In the genomic region with DNA sequence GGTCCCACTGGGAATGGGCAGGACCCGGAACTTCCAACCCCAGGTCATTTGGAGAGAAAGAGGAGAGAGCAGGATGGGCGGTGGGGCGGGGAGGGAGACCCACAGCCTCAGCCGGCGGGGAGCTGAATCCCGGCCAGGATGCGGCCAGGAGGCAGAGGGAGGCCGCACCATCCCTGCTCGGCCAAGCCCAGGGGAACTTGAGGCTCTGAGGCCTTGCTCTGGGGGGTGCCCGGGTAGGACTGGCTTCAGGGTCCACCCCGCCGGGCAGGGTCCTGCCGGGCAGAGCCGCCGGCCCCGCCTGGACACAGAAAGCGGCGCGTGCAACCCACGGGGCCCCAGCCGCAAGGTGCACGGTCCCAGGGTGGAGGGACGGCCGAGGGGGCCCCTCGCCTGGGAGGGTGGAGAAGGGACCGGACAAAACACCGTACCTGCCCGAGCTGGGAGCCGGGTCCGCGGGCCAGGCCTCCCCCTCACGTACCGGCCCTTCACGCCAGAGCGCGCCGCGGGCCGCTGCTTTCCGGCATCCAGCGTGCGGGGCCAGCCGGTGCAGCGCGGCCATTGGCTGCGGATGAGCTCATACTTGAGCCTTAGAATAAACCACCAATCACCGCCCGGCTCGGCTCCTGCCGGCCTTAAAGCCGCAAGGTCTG, we compare ENCODE assay signal across 1 cellular context.
TF ChIP-seq lines count a peak whose summit lies in the region.

A gene with protein sequence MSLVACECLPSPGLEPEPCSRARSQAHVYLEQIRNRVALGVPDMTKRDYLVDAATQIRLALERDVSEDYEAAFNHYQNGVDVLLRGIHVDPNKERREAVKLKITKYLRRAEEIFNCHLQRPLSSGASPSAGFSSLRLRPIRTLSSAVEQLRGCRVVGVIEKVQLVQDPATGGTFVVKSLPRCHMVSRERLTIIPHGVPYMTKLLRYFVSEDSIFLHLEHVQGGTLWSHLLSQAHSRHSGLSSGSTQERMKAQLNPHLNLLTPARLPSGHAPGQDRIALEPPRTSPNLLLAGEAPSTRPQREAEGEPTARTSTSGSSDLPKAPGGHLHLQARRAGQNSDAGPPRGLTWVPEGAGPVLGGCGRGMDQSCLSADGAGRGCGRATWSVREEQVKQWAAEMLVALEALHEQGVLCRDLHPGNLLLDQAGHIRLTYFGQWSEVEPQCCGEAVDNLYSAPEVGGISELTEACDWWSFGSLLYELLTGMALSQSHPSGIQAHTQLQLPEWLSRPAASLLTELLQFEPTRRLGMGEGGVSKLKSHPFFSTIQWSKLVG (minus strand): TSS at position 509 of the 650 bp plus-strand sequence. CDS start 1,719 bp downstream, outside the sequence.

TF ChIP-seq in HEK293, 187 proteins besides CTCF, POLR2A, EP300 and RAD21 (continued from another document and continues in another):
- TF ChIP-seq, protein P1, sequence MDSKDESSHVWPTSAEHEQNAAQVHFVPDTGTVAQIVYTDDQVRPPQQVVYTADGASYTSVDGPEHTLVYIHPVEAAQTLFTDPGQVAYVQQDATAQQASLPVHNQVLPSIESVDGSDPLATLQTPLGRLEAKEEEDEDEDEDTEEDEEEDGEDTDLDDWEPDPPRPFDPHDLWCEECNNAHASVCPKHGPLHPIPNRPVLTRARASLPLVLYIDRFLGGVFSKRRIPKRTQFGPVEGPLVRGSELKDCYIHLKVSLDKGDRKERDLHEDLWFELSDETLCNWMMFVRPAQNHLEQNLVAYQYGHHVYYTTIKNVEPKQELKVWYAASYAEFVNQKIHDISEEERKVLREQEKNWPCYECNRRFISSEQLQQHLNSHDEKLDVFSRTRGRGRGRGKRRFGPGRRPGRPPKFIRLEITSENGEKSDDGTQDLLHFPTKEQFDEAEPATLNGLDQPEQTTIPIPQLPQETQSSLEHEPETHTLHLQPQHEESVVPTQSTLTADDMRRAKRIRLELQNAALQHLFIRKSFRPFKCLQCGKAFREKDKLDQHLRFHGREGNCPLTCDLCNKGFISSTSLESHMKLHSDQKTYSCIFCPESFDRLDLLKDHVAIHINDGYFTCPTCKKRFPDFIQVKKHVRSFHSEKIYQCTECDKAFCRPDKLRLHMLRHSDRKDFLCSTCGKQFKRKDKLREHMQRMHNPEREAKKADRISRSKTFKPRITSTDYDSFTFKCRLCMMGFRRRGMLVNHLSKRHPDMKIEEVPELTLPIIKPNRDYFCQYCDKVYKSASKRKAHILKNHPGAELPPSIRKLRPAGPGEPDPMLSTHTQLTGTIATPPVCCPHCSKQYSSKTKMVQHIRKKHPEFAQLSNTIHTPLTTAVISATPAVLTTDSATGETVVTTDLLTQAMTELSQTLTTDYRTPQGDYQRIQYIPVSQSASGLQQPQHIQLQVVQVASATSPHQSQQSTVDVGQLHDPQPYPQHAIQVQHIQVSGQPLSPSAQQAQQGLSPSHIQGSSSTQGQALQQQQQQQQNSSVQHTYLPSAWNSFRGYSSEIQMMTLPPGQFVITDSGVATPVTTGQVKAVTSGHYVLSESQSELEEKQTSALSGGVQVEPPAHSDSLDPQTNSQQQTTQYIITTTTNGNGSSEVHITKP (tag by site-specific recombination; IDR thresholded peaks at IDR 0.05) = peak; percentile 41
- TF ChIP-seq ZNF600 (tag by site-specific recombination; IDR thresholded peaks at IDR 0.05) (peak; percentile 41; the same call in 1 of the 2 replicates), ZNF544 (tag by site-specific recombination; IDR thresholded peaks at IDR 0.05) (no peak), ZNF19 (tag by site-specific recombination; IDR thresholded peaks at IDR 0.05; ENCODE audit: low read depth) (no peak), ZNF302 (tag by site-specific recombination; IDR thresholded peaks at IDR 0.05; ENCODE audit: low read depth) (no peak), FEZF1 (tag by site-specific recombination; IDR thresholded peaks at IDR 0.05) (no peak), ZSCAN30 (tag by site-specific recombination; IDR thresholded peaks at IDR 0.05) (0 out of 2 replicates have a peak, but pooled peaks have one; percentile 34), GLIS2 (tag by site-specific recombination; IDR thresholded peaks at IDR 0.05) (0 out of 2 replicates have a peak, but pooled peaks have one; percentile 21), ZNF501 (tag by site-specific recombination; IDR thresholded peaks at IDR 0.05) (0 out of 2 replicates have a peak, but pooled peaks have one; percentile 27), ZNF658 (tag by site-specific recombination; IDR thresholded peaks at IDR 0.05) (no peak), ZNF138 (tag by site-specific recombination; IDR thresholded peaks at IDR 0.05; ENCODE audit: borderline replicate concordance) (no peak), ZNF426 (tag by site-specific recombination; IDR thresholded peaks at IDR 0.05) (no peak), SP3 (tag by site-specific recombination; IDR thresholded peaks at IDR 0.05) (peak; percentile 24; the same call in 1 of the 2 replicates), GLIS1 (tag by site-specific recombination; IDR thresholded peaks at IDR 0.05) (no peak), ZNF548 (tag by site-specific recombination; IDR thresholded peaks at IDR 0.05) (no peak), KLF1 (tag by site-specific recombination; IDR thresholded peaks at IDR 0.05) (0 out of 2 replicates have a peak, but pooled peaks have one; percentile 10), ZNF530 (tag by site-specific recombination; IDR thresholded peaks at IDR 0.05; ENCODE audit: low read depth) (no peak), HOXC10 (CRISPR knock-in tag; IDR thresholded peaks at IDR 0.05) (no peak), ZIC2 (tag by site-specific recombination; IDR thresholded peaks at IDR 0.05) (peak; percentile 86), ZEB2 (tag by site-specific recombination; IDR thresholded peaks at IDR 0.05) (peak; percentile 56; the same call in 1 of the 2 replicates), ZNF292 (tag by site-specific recombination; IDR thresholded peaks at IDR 0.05; ENCODE audit: borderline replicate concordance, low read depth) (no peak), SP7 (tag by site-specific recombination; IDR thresholded peaks at IDR 0.05) (peak; percentile 51; the same call in 1 of the 2 replicates), IKZF3 (tag by site-specific recombination; IDR thresholded peaks at IDR 0.05) (no peak), ZBTB48 (tag by site-specific recombination; IDR thresholded peaks at IDR 0.05) (no peak), ZNF274 (IDR thresholded peaks at IDR 0.05; ENCODE audit: low read length) (no peak), ZNF274 (tag by site-specific recombination; IDR thresholded peaks at IDR 0.05; ENCODE audit: borderline replicate concordance) (no peak), ZNF16 (tag by site-specific recombination; IDR thresholded peaks at IDR 0.05; ENCODE audit: low read depth) (no peak), EGR2 (tag by site-specific recombination; IDR thresholded peaks at IDR 0.05; ENCODE audit: low read depth) (no peak), ZXDB (tag by site-specific recombination; IDR thresholded peaks at IDR 0.05) (peak; percentile 39; the same call in 1 of the 2 replicates), KLF7 (tag by site-specific recombination; IDR thresholded peaks at IDR 0.05; ENCODE audit: borderline replicate concordance) (no peak), KLF9 (tag by site-specific recombination; IDR thresholded peaks at IDR 0.05; ENCODE audit: low read depth) (peak; percentile 34; the same call in 1 of the 2 replicates), ZNF112 (tag by site-specific recombination; IDR thresholded peaks at IDR 0.05) (no peak), ZNF223 (tag by site-specific recombination; IDR thresholded peaks at IDR 0.05) (no peak), GLI2 (tag by site-specific recombination; IDR thresholded peaks at IDR 0.05; ENCODE audit: borderline replicate concordance, low read depth) (no peak), ZNF48 (tag by site-specific recombination; IDR thresholded peaks at IDR 0.05) (no peak), ZNF341 (tag by site-specific recombination; IDR thresholded peaks at IDR 0.05; ENCODE audit: low read depth) (no peak), ZNF514 (tag by site-specific recombination; IDR thresholded peaks at IDR 0.05) (no peak), ZNF311 (tag by site-specific recombination; IDR thresholded peaks at IDR 0.05; ENCODE audit: borderline replicate concordance) (no peak)
- TF ChIP-seq, protein P2, sequence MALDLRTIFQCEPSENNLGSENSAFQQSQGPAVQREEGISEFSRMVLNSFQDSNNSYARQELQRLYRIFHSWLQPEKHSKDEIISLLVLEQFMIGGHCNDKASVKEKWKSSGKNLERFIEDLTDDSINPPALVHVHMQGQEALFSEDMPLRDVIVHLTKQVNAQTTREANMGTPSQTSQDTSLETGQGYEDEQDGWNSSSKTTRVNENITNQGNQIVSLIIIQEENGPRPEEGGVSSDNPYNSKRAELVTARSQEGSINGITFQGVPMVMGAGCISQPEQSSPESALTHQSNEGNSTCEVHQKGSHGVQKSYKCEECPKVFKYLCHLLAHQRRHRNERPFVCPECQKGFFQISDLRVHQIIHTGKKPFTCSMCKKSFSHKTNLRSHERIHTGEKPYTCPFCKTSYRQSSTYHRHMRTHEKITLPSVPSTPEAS (tag by site-specific recombination; IDR thresholded peaks at IDR 0.05) = 0 out of 2 replicates have a peak, but pooled peaks have one; percentile 11
- TF ChIP-seq, protein P3, sequence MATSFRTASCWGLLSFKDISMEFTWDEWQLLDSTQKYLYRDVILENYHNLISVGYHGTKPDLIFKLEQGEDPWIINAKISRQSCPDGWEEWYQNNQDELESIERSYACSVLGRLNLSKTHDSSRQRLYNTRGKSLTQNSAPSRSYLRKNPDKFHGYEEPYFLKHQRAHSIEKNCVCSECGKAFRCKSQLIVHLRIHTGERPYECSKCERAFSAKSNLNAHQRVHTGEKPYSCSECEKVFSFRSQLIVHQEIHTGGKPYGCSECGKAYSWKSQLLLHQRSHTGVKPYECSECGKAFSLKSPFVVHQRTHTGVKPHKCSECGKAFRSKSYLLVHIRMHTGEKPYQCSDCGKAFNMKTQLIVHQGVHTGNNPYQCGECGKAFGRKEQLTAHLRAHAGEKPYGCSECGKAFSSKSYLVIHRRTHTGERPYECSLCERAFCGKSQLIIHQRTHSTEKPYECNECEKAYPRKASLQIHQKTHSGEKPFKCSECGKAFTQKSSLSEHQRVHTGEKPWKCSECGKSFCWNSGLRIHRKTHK (tag by site-specific recombination; IDR thresholded peaks at IDR 0.05) = no peak
- TF ChIP-seq, protein P4, sequence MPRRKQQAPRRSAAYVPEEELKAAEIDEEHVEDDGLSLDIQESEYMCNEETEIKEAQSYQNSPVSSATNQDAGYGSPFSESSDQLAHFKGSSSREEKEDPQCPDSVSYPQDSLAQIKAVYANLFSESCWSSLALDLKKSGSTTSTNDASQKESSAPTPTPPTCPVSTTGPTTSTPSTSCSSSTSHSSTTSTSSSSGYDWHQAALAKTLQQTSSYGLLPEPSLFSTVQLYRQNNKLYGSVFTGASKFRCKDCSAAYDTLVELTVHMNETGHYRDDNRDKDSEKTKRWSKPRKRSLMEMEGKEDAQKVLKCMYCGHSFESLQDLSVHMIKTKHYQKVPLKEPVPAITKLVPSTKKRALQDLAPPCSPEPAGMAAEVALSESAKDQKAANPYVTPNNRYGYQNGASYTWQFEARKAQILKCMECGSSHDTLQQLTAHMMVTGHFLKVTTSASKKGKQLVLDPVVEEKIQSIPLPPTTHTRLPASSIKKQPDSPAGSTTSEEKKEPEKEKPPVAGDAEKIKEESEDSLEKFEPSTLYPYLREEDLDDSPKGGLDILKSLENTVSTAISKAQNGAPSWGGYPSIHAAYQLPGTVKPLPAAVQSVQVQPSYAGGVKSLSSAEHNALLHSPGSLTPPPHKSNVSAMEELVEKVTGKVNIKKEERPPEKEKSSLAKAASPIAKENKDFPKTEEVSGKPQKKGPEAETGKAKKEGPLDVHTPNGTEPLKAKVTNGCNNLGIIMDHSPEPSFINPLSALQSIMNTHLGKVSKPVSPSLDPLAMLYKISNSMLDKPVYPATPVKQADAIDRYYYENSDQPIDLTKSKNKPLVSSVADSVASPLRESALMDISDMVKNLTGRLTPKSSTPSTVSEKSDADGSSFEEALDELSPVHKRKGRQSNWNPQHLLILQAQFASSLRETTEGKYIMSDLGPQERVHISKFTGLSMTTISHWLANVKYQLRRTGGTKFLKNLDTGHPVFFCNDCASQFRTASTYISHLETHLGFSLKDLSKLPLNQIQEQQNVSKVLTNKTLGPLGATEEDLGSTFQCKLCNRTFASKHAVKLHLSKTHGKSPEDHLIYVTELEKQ (tag by site-specific recombination; IDR thresholded peaks at IDR 0.05; ENCODE audit: borderline replicate concordance) = no peak
- TF ChIP-seq, protein P5, sequence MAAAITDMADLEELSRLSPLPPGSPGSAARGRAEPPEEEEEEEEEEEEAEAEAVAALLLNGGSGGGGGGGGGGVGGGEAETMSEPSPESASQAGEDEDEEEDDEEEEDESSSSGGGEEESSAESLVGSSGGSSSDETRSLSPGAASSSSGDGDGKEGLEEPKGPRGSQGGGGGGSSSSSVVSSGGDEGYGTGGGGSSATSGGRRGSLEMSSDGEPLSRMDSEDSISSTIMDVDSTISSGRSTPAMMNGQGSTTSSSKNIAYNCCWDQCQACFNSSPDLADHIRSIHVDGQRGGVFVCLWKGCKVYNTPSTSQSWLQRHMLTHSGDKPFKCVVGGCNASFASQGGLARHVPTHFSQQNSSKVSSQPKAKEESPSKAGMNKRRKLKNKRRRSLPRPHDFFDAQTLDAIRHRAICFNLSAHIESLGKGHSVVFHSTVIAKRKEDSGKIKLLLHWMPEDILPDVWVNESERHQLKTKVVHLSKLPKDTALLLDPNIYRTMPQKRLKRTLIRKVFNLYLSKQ (tag by site-specific recombination; IDR thresholded peaks at IDR 0.05; ENCODE audit: borderline replicate concordance) = no peak
- TF ChIP-seq, protein P6, sequence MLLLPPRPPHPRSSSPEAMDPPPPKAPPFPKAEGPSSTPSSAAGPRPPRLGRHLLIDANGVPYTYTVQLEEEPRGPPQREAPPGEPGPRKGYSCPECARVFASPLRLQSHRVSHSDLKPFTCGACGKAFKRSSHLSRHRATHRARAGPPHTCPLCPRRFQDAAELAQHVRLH (tag by site-specific recombination; IDR thresholded peaks at IDR 0.05) = no peak
- TF ChIP-seq, protein P7, sequence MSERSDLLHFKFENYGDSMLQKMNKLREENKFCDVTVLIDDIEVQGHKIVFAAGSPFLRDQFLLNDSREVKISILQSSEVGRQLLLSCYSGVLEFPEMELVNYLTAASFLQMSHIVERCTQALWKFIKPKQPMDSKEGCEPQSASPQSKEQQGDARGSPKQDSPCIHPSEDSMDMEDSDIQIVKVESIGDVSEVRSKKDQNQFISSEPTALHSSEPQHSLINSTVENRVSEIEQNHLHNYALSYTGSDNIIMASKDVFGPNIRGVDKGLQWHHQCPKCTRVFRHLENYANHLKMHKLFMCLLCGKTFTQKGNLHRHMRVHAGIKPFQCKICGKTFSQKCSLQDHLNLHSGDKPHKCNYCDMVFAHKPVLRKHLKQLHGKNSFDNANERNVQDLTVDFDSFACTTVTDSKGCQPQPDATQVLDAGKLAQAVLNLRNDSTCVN (tag by site-specific recombination; optimal IDR thresholded peaks at IDR 0.05) = peak; percentile 79
